24 cellular contexts compared by ENCODE assay signal in genomic region chr4:108320066-108320465, GRCh38.
"Had no signal": no experiment of that assay in that cellular context is flagged by ENCODE, and none has a peak within 500 bp of the region (broad histone marks: within the 10 kb centered on the region; RNA-seq: fewer than 3 reads in every experiment).

No MANE protein-coding gene starts in this region.

- H3K79me2 ChIP-seq: hepatocyte had no signal

- H3K4me3 ChIP-seq: cardiac muscle cell, hepatocyte, lung, prostate gland, skin epidermis, testis, upper lobe of left lung had no signal

- H3K9me3 ChIP-seq: prostate gland, testis, upper lobe of left lung had no signal

- H3K27me3 ChIP-seq: cardiac muscle cell, hepatocyte, testis, upper lobe of left lung had no signal

- H3K4me1 ChIP-seq: prostate gland, testis, upper lobe of left lung had no signal

- H3K27ac Mint-ChIP-seq: activated B cell treated with CpG ODN at 0.5 μM for 24 hours; activated CD4-positive, alpha-beta memory T cell treated with anti-CD3 and anti-CD28 coated beads, Interleukin-2, amount 10 ng/mL, durations not matched to agents 7 days and 5 days; activated naive CD8-positive, alpha-beta T cell treated with anti-CD3 and anti-CD28 coated beads, Interleukin-2, amount 10 ng/mL, durations not matched to agents 7 days and 5 days; activated T-helper 17 cell treated with anti-CD3 and anti-CD28 coated beads, Interleukin-2, amount 50 U/mL, for 72 hours; dendritic cell treated with granulocyte-macrophage colony-stimulating factor and Interleukin-4, amounts not matched to agents 40 ng/mL and 50 ng/mL, for 4 days; stimulated activated effector memory CD8-positive, alpha-beta T cell treated with anti-CD3 and anti-CD28 coated beads, Interleukin-12 subunit alpha, Interleukin-12 subunit beta, amount 100 ng/mL, for 72 hours had no signal

- H3K4me2 ChIP-seq: hepatocyte had no signal

- H3K36me3 ChIP-seq: cardiac muscle cell, prostate gland, upper lobe of left lung had no signal

- DNase-seq: activated B cell treated with CpG ODN at 0.5 μM for 24 hours; activated CD4-positive, alpha-beta memory T cell treated with anti-CD3 and anti-CD28 coated beads, Interleukin-2, amount 10 ng/mL, durations not matched to agents 7 days and 5 days; activated CD4-positive, alpha-beta T cell treated with anti-CD3 and anti-CD28 coated beads for 48 hours; activated naive CD4-positive, alpha-beta T cell treated with Interleukin-2 at 50 U/mL for 16 hours; activated naive CD8-positive, alpha-beta T cell treated with anti-CD3 and anti-CD28 coated beads, Interleukin-2, amount 10 ng/mL, durations not matched to agents 7 days and 5 days; activated T-cell treated with anti-CD3 and anti-CD28 coated beads, Interleukin-2, amount 50 U/mL, for 1 hour; amygdala; effector memory CD4-positive, alpha-beta T cell; left colon; right cardiac atrium; stimulated activated CD4-positive, alpha-beta T cell treated with anti-CD3 and anti-CD28 coated beads, Interleukin-4, amount 100 ng/mL, for 24 hours; SW 1271; T-helper 2 cell; testis; upper lobe of left lung had no signal

- H3K36me3 Mint-ChIP-seq: activated naive CD8-positive, alpha-beta T cell treated with anti-CD3 and anti-CD28 coated beads, Interleukin-2, amount 10 ng/mL, durations not matched to agents 7 days and 5 days; stimulated activated effector memory CD8-positive, alpha-beta T cell treated with anti-CD3 and anti-CD28 coated beads, Interleukin-12 subunit alpha, Interleukin-12 subunit beta, amount 100 ng/mL, for 72 hours had no signal

- H3K4me3 Mint-ChIP-seq: activated B cell treated with CpG ODN at 0.5 μM for 24 hours; activated CD4-positive, alpha-beta memory T cell treated with anti-CD3 and anti-CD28 coated beads, Interleukin-2, amount 10 ng/mL, durations not matched to agents 7 days and 5 days; activated naive CD8-positive, alpha-beta T cell treated with anti-CD3 and anti-CD28 coated beads, Interleukin-2, amount 10 ng/mL, durations not matched to agents 7 days and 5 days; activated T-helper 17 cell treated with anti-CD3 and anti-CD28 coated beads, Interleukin-2, amount 50 U/mL, for 72 hours; dendritic cell treated with granulocyte-macrophage colony-stimulating factor and Interleukin-4, amounts not matched to agents 40 ng/mL and 50 ng/mL, for 4 days; neural crest cell; stimulated activated effector memory CD8-positive, alpha-beta T cell treated with anti-CD3 and anti-CD28 coated beads, Interleukin-12 subunit alpha, Interleukin-12 subunit beta, amount 100 ng/mL, for 72 hours had no signal

- H3K27me3 Mint-ChIP-seq: activated B cell treated with CpG ODN at 0.5 μM for 24 hours; activated T-helper 17 cell treated with anti-CD3 and anti-CD28 coated beads, Interleukin-2, amount 50 U/mL, for 72 hours; dendritic cell treated with granulocyte-macrophage colony-stimulating factor and Interleukin-4, amounts not matched to agents 40 ng/mL and 50 ng/mL, for 4 days had no signal

- H3K4me1 Mint-ChIP-seq: activated B cell treated with CpG ODN at 0.5 μM for 24 hours; neural crest cell; stimulated activated effector memory CD8-positive, alpha-beta T cell treated with anti-CD3 and anti-CD28 coated beads, Interleukin-12 subunit alpha, Interleukin-12 subunit beta, amount 100 ng/mL, for 72 hours had no signal

- H3K9me3 Mint-ChIP-seq: activated T-helper 17 cell treated with anti-CD3 and anti-CD28 coated beads, Interleukin-2, amount 50 U/mL, for 72 hours had no signal

- ATAC-seq: activated T-helper 17 cell treated with anti-CD3 and anti-CD28 coated beads, Interleukin-2, amount 50 U/mL, for 72 hours; left colon; right cardiac atrium; stimulated activated effector memory CD8-positive, alpha-beta T cell treated with anti-CD3 and anti-CD28 coated beads, Interleukin-12 subunit alpha, Interleukin-12 subunit beta, amount 100 ng/mL, for 72 hours had no signal

- H3K27ac ChIP-seq: cardiac muscle cell, hepatocyte, prostate gland, skin epidermis, testis, upper lobe of left lung had no signal
